In the genomic region with DNA sequence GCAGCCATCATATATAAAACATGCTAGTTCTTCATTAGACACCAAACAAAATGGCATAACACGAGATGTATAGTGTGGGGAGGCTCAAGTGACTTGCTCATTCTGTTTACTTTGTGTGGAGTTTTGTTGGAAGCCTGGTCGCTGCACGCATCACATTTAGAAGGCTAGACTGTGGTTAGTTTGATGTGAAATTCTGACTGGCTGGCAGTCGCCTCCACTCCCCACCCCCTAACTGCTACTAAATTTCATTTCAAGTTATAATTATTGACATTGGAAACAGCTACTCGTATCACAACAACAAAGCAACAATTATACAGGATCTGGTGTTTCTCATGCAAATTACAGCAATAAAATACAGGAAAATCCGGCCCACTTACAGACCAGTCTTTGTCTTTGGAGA, we compare ENCODE assay signal across 8 cellular contexts.
DNase-seq lines count a peak whose midpoint lies in the region; ATAC-seq and TF ChIP-seq lines count a peak whose summit lies in the region.

No MANE protein-coding gene starts in this region.

- DNase-seq in A673 (ENCODE audit: low spot score) = peak; percentile 80
- peak; percentile 22 for DNase-seq in NCI-H128 (lab: John Stamatoyannopoulos, UW; ENCODE audit: unreplicated experiment)
- no peak for DNase-seq in effector memory CD8-positive, alpha-beta T cell
- no peak for DNase-seq in GM20000 (ENCODE audit: low spot score)
- no peak for DNase-seq in OCI-M2 (lab: John Stamatoyannopoulos, UW; ENCODE audit: unreplicated experiment)

- peak overlapping the region in 1 of 2 donors; percentile 67 for H3K4me3 Mint-ChIP-seq in effector memory CD8-positive, alpha-beta T cell

- H3K4me1 Mint-ChIP-seq in effector memory CD8-positive, alpha-beta T cell (ENCODE audit: low read depth in 2 of 2) = no peaks in the 10 kb centered on the region

- H3K9me3 Mint-ChIP-seq in effector memory CD8-positive, alpha-beta T cell = no peaks in the 10 kb centered on the region

- H3K27ac Mint-ChIP-seq in effector memory CD8-positive, alpha-beta T cell = no peak overlapping the region

- BruUV-seq in A673 (replicated peaks; lab: Mats Ljungman, UMichigan) = no TSS peak

- POLR2A ChIA-PET in A673 (lab: Charles Lee; ENCODE audit: low non-redundant PET) = no interaction called here

- intact Hi-C loops in A673 (cut with micrococcal nuclease; ENCODE audit: unreplicated experiment) = loop anchor here (2.0 to 5.0 kb wide), 3 partner anchors 97 to 356 kb away; a partner anchor contains a TSS

- H3K36me3 Mint-ChIP-seq in effector memory CD8-positive, alpha-beta T cell (ENCODE audit: insufficient read depth) = no peaks in the 10 kb centered on the region

- peak overlapping the region; percentile 31 for H3K4me3 ChIP-seq in A673 (ENCODE audit: low read depth, low read length, poor library complexity, severe bottlenecking)
- H3K4me3 ChIP-seq in mucosa of rectum (ENCODE audit: low read length in 2 of 2) = peak overlapping the region; percentile 66 to 77

- peak; percentile 41 for ATAC-seq in effector memory CD8-positive, alpha-beta T cell (replicated peaks)
- ATAC-seq in GM21367 (IDR thresholded peaks at IDR 0.05; ENCODE audit: unreplicated experiment) = no peak
- ATAC-seq in GM19452 (IDR thresholded peaks at IDR 0.05; ENCODE audit: unreplicated experiment) = no peak

- no peak for TF ChIP-seq CTCF in A673 (conservative IDR thresholded peaks at IDR 0.05; ENCODE audit: low read depth, low read length)
- TF ChIP-seq CTCF in GM20000 (IDR thresholded peaks at IDR 0.05; ENCODE audit: extremely low read depth, missing control alignments) = no peak

- no peaks in the 10 kb centered on the region for H3K36me3 ChIP-seq in A673 (ENCODE audit: insufficient read depth, low read length, poor library complexity, severe bottlenecking)
- no peaks in the 10 kb centered on the region for H3K36me3 ChIP-seq in mucosa of rectum (ENCODE audit: control insufficient read depth in 2 of 2, insufficient read depth in 2 of 2, low read length in 2 of 2)

- H3K27ac ChIP-seq in A673 (ENCODE audit: low read depth, low read length, poor library complexity, severe bottlenecking) (peak overlapping the region; percentile 80), mucosa of rectum (ENCODE audit: low read depth in 2 of 2, low read length in 2 of 2) (peak overlapping the region; percentile 7 to 41)

- H3K4me1 ChIP-seq in A673 (ENCODE audit: insufficient read depth, low read length, poor library complexity, severe bottlenecking) = peaks cover 38% of the 10 kb centered on the region
- H3K4me1 ChIP-seq in mucosa of rectum (ENCODE audit: control insufficient read depth in 2 of 2, insufficient read depth in 2 of 2, low read length in 2 of 2) = peaks cover 0 to 13% of the 10 kb centered on the region in 2 donors

- H3K9me3 ChIP-seq in A673 (ENCODE audit: low read depth, low read length, poor library complexity, severe bottlenecking) (no peaks in the 10 kb centered on the region), mucosa of rectum (ENCODE audit: control insufficient read depth in 2 of 2, low read length in 2 of 2) (no peaks in the 10 kb centered on the region)

- H3K27me3 ChIP-seq in A673 (replicated peaks; ENCODE audit: insufficient read depth, low read depth, low read length, poor library complexity) = no peaks in the 10 kb centered on the region
- no peaks in the 10 kb centered on the region for H3K27me3 ChIP-seq in mucosa of rectum (ENCODE audit: control insufficient read depth in 2 of 2, insufficient read depth in 2 of 2, low read length in 2 of 2)

- peaks cover 7 to 17% of the 10 kb centered on the region in 2 donors for H3K27me3 Mint-ChIP-seq in effector memory CD8-positive, alpha-beta T cell

- CTCF ChIA-PET in A673 (lab: Charles Lee) = interaction anchor here (1.5 kb wide), 1 partner anchor 269 kb away, joined by 6 read pairs; no protein-coding TSS in a partner anchor

- peak overlapping the region in 1 of 2 donors; percentile 41 for H3K9ac ChIP-seq in mucosa of rectum (ENCODE audit: low read depth in 1 of 2, low read length in 2 of 2)

Comparison
In these comparisons a context has a peak if more than half of its experiments do, and no peak if none do; other contexts are left out.
1. DNase-seq: peak in A673 (single experiment) and NCI-H128 (single experiment); none in effector memory CD8-positive, alpha-beta T cell (0 of 3), GM20000 (single experiment) and OCI-M2 (single experiment).